In the genomic region with DNA sequence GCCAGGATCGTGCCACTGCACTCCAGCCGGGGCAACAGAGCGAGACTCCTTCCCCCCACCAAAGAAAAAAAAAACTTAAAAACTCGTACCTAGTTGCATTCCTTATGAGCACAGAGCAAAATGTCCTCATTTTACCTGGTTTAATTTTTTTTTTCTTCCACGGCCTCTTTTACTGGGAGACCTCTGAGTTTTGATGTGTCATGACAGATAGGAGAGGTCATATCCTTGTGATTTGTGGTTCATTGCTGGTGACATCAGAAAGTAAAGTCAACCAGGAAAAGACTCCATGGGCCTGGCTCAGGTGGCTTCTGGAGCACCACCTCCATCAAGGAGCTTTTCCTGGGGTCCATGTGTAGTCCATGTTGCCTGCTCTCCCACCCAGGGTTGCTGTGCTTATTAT, we compare ENCODE assay signal across 17 cellular contexts. TPM values are rescaled to one million over a fixed set of nuclear protein-coding genes. Genes with fewer than 3 reads are reported as not detected.
DNase-seq lines count a peak whose midpoint lies in the region; ATAC-seq and TF ChIP-seq lines count a peak whose summit lies in the region.
"Had no signal": no experiment of that assay in that cellular context is flagged by ENCODE, and none has a peak within 500 bp of the region (broad histone marks: within the 10 kb centered on the region; RNA-seq: fewer than 3 reads in every experiment).

No MANE protein-coding gene starts in this region.

- H3K4me3 Mint-ChIP-seq in activated naive CD8-positive, alpha-beta T cell = no peak overlapping the region
- H3K4me3 Mint-ChIP-seq in activated naive CD8-positive, alpha-beta T cell treated with anti-CD3 and anti-CD28 coated beads, Interleukin-2, amount 50 U/mL, for 24 hours = no peak overlapping the region
- peak overlapping the region in 1 of 4 donors; percentile 22 for H3K4me3 Mint-ChIP-seq in IgD-negative memory B cell

- H3K36me3 Mint-ChIP-seq in activated naive CD8-positive, alpha-beta T cell = peaks cover 3% of the 10 kb centered on the region
- H3K36me3 Mint-ChIP-seq in activated naive CD8-positive, alpha-beta T cell treated with anti-CD3 and anti-CD28 coated beads, Interleukin-2, amount 50 U/mL, for 24 hours (ENCODE audit: low read depth) = peaks cover 31% of the 10 kb centered on the region
- peaks cover 1% of the 10 kb centered on the region for H3K36me3 Mint-ChIP-seq in IgD-negative memory B cell

- DNase-seq in activated naive CD8-positive, alpha-beta T cell treated with anti-CD3 and anti-CD28 coated beads, Interleukin-2, amount 50 U/mL, for 24 hours = no peak
- DNase-seq in left lobe of liver (ENCODE audit: low spot score) (no peak), WERI-Rb-1 (no peak)
- DNase-seq: EL, MV-4-11, NCI-H1417 treated with DMSO at 0.1 percent for 48 hours, NCI-H1930, NCI-H526 treated with DMSO at 0.1 percent for 48 hours, SHP77 treated with DMSO at 0.1 percent for 48 hours had no signal

- H3K36me3 ChIP-seq in subcutaneous abdominal adipose tissue (ENCODE audit: control insufficient read depth in 5 of 5, insufficient read depth in 5 of 5, low read length in 5 of 5) (peaks cover 0 to 3% (median 0%) of the 10 kb centered on the region in 5 donors), WERI-Rb-1 (peaks cover 15% of the 10 kb centered on the region)

- no peaks in the 10 kb centered on the region for H3K27me3 Mint-ChIP-seq in activated naive CD8-positive, alpha-beta T cell
- no peaks in the 10 kb centered on the region for H3K27me3 Mint-ChIP-seq in activated naive CD8-positive, alpha-beta T cell treated with anti-CD3 and anti-CD28 coated beads, Interleukin-2, amount 50 U/mL, for 24 hours
- no peaks in the 10 kb centered on the region for H3K27me3 Mint-ChIP-seq in IgD-negative memory B cell

- peak overlapping the region; percentile 70 for H3K27ac Mint-ChIP-seq in activated naive CD8-positive, alpha-beta T cell
- no peak overlapping the region for H3K27ac Mint-ChIP-seq in activated naive CD8-positive, alpha-beta T cell treated with anti-CD3 and anti-CD28 coated beads, Interleukin-2, amount 50 U/mL, for 24 hours
- H3K27ac Mint-ChIP-seq in IgD-negative memory B cell = peak overlapping the region in 2 of 3 donors; percentile 14 to 83

- H3K9me3 ChIP-seq in subcutaneous abdominal adipose tissue (ENCODE audit: control insufficient read depth in 5 of 5, low read length in 5 of 5) (no peaks in the 10 kb centered on the region), WERI-Rb-1 (ENCODE audit: severe bottlenecking) (no peaks in the 10 kb centered on the region)

- H3K9me3 Mint-ChIP-seq in activated naive CD8-positive, alpha-beta T cell (ENCODE audit: low read depth) = no peaks in the 10 kb centered on the region
- H3K9me3 Mint-ChIP-seq in activated naive CD8-positive, alpha-beta T cell treated with anti-CD3 and anti-CD28 coated beads, Interleukin-2, amount 50 U/mL, for 24 hours = no peaks in the 10 kb centered on the region
- H3K9me3 Mint-ChIP-seq in IgD-negative memory B cell = no peaks in the 10 kb centered on the region

- H3K27me3 ChIP-seq in subcutaneous abdominal adipose tissue (ENCODE audit: control insufficient read depth in 5 of 5, insufficient read depth in 4 of 5, low read length in 5 of 5) (no peaks in the 10 kb centered on the region), WERI-Rb-1 (ENCODE audit: insufficient read depth, low read depth, severe bottlenecking) (no peaks in the 10 kb centered on the region)

- no peak for ATAC-seq in activated naive CD8-positive, alpha-beta T cell treated with anti-CD3 and anti-CD28 coated beads, Interleukin-2, amount 50 U/mL, for 24 hours
- ATAC-seq in left lobe of liver (peak; percentile 13), GM21447 (IDR thresholded peaks at IDR 0.05; ENCODE audit: unreplicated experiment) (no peak), GM18519 (IDR thresholded peaks at IDR 0.05; ENCODE audit: low FRiP score, unreplicated experiment) (no peak)
- ATAC-seq: SK-N-SH treated with all-trans-retinoic acid at 6 μM for 48 hours had no signal

- peaks cover 0 to 8% (median 8%) of the 10 kb centered on the region in 5 donors for H3K4me1 ChIP-seq in subcutaneous abdominal adipose tissue (ENCODE audit: control insufficient read depth in 5 of 5, insufficient read depth in 5 of 5, low read length in 5 of 5)

- H3K4me3 ChIP-seq in subcutaneous abdominal adipose tissue (ENCODE audit: low read depth in 1 of 5, low read length in 5 of 5) = no peak overlapping the region
- no peak overlapping the region for H3K4me3 ChIP-seq in WERI-Rb-1 (ENCODE audit: low read depth, low read length)
- H3K4me3 ChIP-seq: HAP-1 had no signal

- H3K27ac ChIP-seq in subcutaneous abdominal adipose tissue (ENCODE audit: low read depth, low read length) = peak overlapping the region; percentile 37
- H3K27ac ChIP-seq in WERI-Rb-1 = no peak overlapping the region
- H3K27ac ChIP-seq: HL-60 had no signal

- H3K9ac ChIP-seq in subcutaneous abdominal adipose tissue (ENCODE audit: low read length in 5 of 5) = no peak overlapping the region

- no peak for TF ChIP-seq CTCF in WERI-Rb-1 (IDR thresholded peaks at IDR 0.05; ENCODE audit: low read depth, low read length)

- H3K4me1 Mint-ChIP-seq in activated naive CD8-positive, alpha-beta T cell (ENCODE audit: low read depth) = peaks cover 49% of the 10 kb centered on the region
- H3K4me1 Mint-ChIP-seq in activated naive CD8-positive, alpha-beta T cell treated with anti-CD3 and anti-CD28 coated beads, Interleukin-2, amount 50 U/mL, for 24 hours = peaks cover 42% of the 10 kb centered on the region
- H3K4me1 Mint-ChIP-seq in IgD-negative memory B cell = peaks cover 15 to 29% (median 21%) of the 10 kb centered on the region in 3 donors

RNA-seq across cellular contexts. Expression of a gene that starts 26.3 kb away (rescaled TPM):
- 81.5 TPM for polyA plus RNA-seq in IgD-negative memory B cell
- total RNA-seq in left lobe of liver = 119 TPM
